ENCODE assay signal across 9 cellular contexts in genomic region chr4:38523524-38524448, GRCh38.
A peak's percentile ranks its signal among the peaks of the same experiment; 100 is the strongest.
DNase-seq lines count a peak whose midpoint lies in the region; ATAC-seq, FAIRE-seq and TF ChIP-seq lines count a peak whose summit lies in the region.
"Had no signal": no experiment of that assay in that cellular context is flagged by ENCODE, and none has a peak within 500 bp of the region (broad histone marks: within the 10 kb centered on the region; RNA-seq: fewer than 3 reads in every experiment).

No MANE protein-coding gene starts in this region.

- peak overlapping the region in 13 of 21 experiments; percentile 4 to 72 (median 50) for H3K27ac ChIP-seq in skin epidermis
- no peak overlapping the region for H3K27ac ChIP-seq in neural progenitor cell
- no peak overlapping the region for H3K27ac ChIP-seq in neuronal stem cell (replicated peaks; ENCODE audit: low read length)

- H3K27me3 Mint-ChIP-seq in activated T-helper 2 cell treated with anti-CD3 and anti-CD28 coated beads, Interferon-gamma antibody, Interleukin-2, Interleukin-4, amounts not matched to agents 10 μg/mL and 5 μg/mL and 100 μg/mL, durations not matched to agents 14 hours and 24 hours and 36 hours (ENCODE audit: low read depth): peaks cover 25% of the 10 kb centered on the region
- peaks cover 5% of the 10 kb centered on the region for H3K27me3 Mint-ChIP-seq in neural progenitor cell (ENCODE audit: insufficient read depth, low read depth)

- H3K9ac ChIP-seq in neural progenitor cell (no peak overlapping the region), neuronal stem cell (ENCODE audit: low read depth, low read length, poor library complexity) (no peak overlapping the region)

- no peak overlapping the region for H2AK5ac ChIP-seq in neuronal stem cell (ENCODE audit: low read depth, low read length)

- no peak overlapping the region for H2BK5ac ChIP-seq in neuronal stem cell (ENCODE audit: low read length)

- H4K8ac ChIP-seq in neuronal stem cell (ENCODE audit: low read depth, low read length): no peak overlapping the region

- no peak overlapping the region for H4K91ac ChIP-seq in neuronal stem cell (ENCODE audit: low read depth, low read length, poor library complexity)

- H3K79me1 ChIP-seq in neuronal stem cell (ENCODE audit: low read depth, low read length): no peaks in the 10 kb centered on the region

- no peak for DNase-seq in GM12891 (ENCODE audit: insufficient read length, low spot score)
- peak; percentile 4 for DNase-seq in M059J (ENCODE audit: low read depth)
- peak; percentile 54 for DNase-seq in activated T-helper 2 cell treated with anti-CD3 and anti-CD28 coated beads, Interferon-gamma antibody, Interleukin-2, Interleukin-4, amounts not matched to agents 10 μg/mL and 5 μg/mL and 100 μg/mL, durations not matched to agents 14 hours and 24 hours and 36 hours (ENCODE audit: low spot score)
- no peak for DNase-seq in UCSD-AML1 (lab: John Stamatoyannopoulos, UW; ENCODE audit: unreplicated experiment)
- DNase-seq in neural progenitor cell (ENCODE audit: low spot score): no peak
- no peak for DNase-seq in neuronal stem cell (ENCODE audit: low spot score)

- peak; percentile 98 for ATAC-seq in GM21717 (IDR thresholded peaks at IDR 0.05; ENCODE audit: unreplicated experiment)
- ATAC-seq: HCT116 had no signal

- H2BK12ac ChIP-seq in neuronal stem cell (ENCODE audit: low read length): no peak overlapping the region

- peak overlapping the region; percentile 57 for H3K27ac Mint-ChIP-seq in activated T-helper 2 cell treated with anti-CD3 and anti-CD28 coated beads, Interferon-gamma antibody, Interleukin-2, Interleukin-4, amounts not matched to agents 10 μg/mL and 5 μg/mL and 100 μg/mL, durations not matched to agents 14 hours and 24 hours and 36 hours
- H3K27ac Mint-ChIP-seq in neural progenitor cell: no peak overlapping the region

- no CpG with 5 or more reads among the region's 16 CpGs for WGBS in neuronal stem cell (ENCODE audit: extremely low coverage in 2 of 2, insufficient read length in 2 of 2, insufficient replicate concordance in 1 of 2), 2 donors

- peak; percentile 13 for FAIRE-seq in GM12891 (lab: Jason Lieb, UNC)

- no peaks in the 10 kb centered on the region for H4K20me1 ChIP-seq in neural progenitor cell (ENCODE audit: low read depth)

- no peak overlapping the region for H2BK15ac ChIP-seq in neuronal stem cell (ENCODE audit: low read length)

- no peak overlapping the region for H2AFZ ChIP-seq in neural progenitor cell (replicated peaks)
- H2AFZ ChIP-seq in neuronal stem cell (ENCODE audit: low read length): no peak overlapping the region

- H3K9me3 ChIP-seq in neural progenitor cell (ENCODE audit: low read depth): no peaks in the 10 kb centered on the region
- peaks cover 0 to 7% of the 10 kb centered on the region in 2 donors for H3K9me3 ChIP-seq in neuronal stem cell (replicated peaks in 1 of 2; ENCODE audit: control insufficient read depth in 2 of 2, insufficient read depth in 1 of 2, low read depth in 1 of 2, low read length in 2 of 2)

- no peak overlapping the region for H3K4ac ChIP-seq in neuronal stem cell (ENCODE audit: low read length)

- H3K4me2 ChIP-seq in neural progenitor cell (no peak overlapping the region), neuronal stem cell (ENCODE audit: insufficient read depth, low read length, poor library complexity, severe bottlenecking) (no peak overlapping the region)

- H3K36me3 Mint-ChIP-seq in activated T-helper 2 cell treated with anti-CD3 and anti-CD28 coated beads, Interferon-gamma antibody, Interleukin-2, Interleukin-4, amounts not matched to agents 10 μg/mL and 5 μg/mL and 100 μg/mL, durations not matched to agents 14 hours and 24 hours and 36 hours (ENCODE audit: low read depth): no peaks in the 10 kb centered on the region
- H3K36me3 Mint-ChIP-seq in neural progenitor cell: no peaks in the 10 kb centered on the region

- H2BK120ac ChIP-seq in neuronal stem cell (ENCODE audit: low read depth, low read length): no peak overlapping the region

- H3K79me2 ChIP-seq in neural progenitor cell (ENCODE audit: low read depth): no peaks in the 10 kb centered on the region

- no peak overlapping the region for H3K23ac ChIP-seq in neuronal stem cell (ENCODE audit: low read depth, low read length, poor library complexity)

- TF ChIP-seq CTCF in neural progenitor cell (IDR thresholded peaks at IDR 0.05): no peak

- H3K18ac ChIP-seq in neuronal stem cell (ENCODE audit: low read length): no peak overlapping the region

- no peak overlapping the region for H3K14ac ChIP-seq in neuronal stem cell (ENCODE audit: low read length)

- intact Hi-C loops in activated T-helper 2 cell treated with anti-CD3 and anti-CD28 coated beads, Interferon-gamma antibody, Interleukin-2, Interleukin-4, amounts not matched to agents 10 μg/mL and 5 μg/mL and 100 μg/mL, durations not matched to agents 14 hours and 24 hours and 36 hours (cut with micrococcal nuclease): loop anchor here (1.0 to 10.0 kb wide), 8 partner anchors 39 to 459 kb away; no protein-coding TSS in a partner anchor

- TF ChIP-seq POLR2A in GM12891 (IDR thresholded peaks at IDR 0.05; ENCODE audit: low read depth, low read length): no peak

- H3K4me1 Mint-ChIP-seq in activated T-helper 2 cell treated with anti-CD3 and anti-CD28 coated beads, Interferon-gamma antibody, Interleukin-2, Interleukin-4, amounts not matched to agents 10 μg/mL and 5 μg/mL and 100 μg/mL, durations not matched to agents 14 hours and 24 hours and 36 hours (ENCODE audit: low read depth): peaks cover 11% of the 10 kb centered on the region
- H3K4me1 Mint-ChIP-seq in neural progenitor cell: peaks cover 2% of the 10 kb centered on the region

- no peaks in the 10 kb centered on the region for H3F3A ChIP-seq in neural progenitor cell (ENCODE audit: low read depth)

- H3K4me3 Mint-ChIP-seq in activated T-helper 2 cell treated with anti-CD3 and anti-CD28 coated beads, Interferon-gamma antibody, Interleukin-2, Interleukin-4, amounts not matched to agents 10 μg/mL and 5 μg/mL and 100 μg/mL, durations not matched to agents 14 hours and 24 hours and 36 hours (ENCODE audit: low read depth): no peak overlapping the region
- H3K4me3 Mint-ChIP-seq in neural progenitor cell: no peak overlapping the region

- H3K4me3 ChIP-seq in skin epidermis (peak overlapping the region in 1 of 7 experiments; percentile 3), neural progenitor cell (no peak overlapping the region), neuronal stem cell (ENCODE audit: low read length in 2 of 2) (no peak overlapping the region)

- H3K36me3 ChIP-seq in neural progenitor cell: no peaks in the 10 kb centered on the region
- H3K36me3 ChIP-seq in neuronal stem cell (replicated peaks in 1 of 2; ENCODE audit: control insufficient read depth in 2 of 2, insufficient read depth in 2 of 2, low read length in 2 of 2): no peaks in the 10 kb centered on the region

- H3K4me1 ChIP-seq in neural progenitor cell (no peaks in the 10 kb centered on the region), neuronal stem cell (ENCODE audit: control insufficient read depth in 2 of 2, insufficient read depth in 1 of 2, low read depth in 1 of 2, low read length in 2 of 2) (no peaks in the 10 kb centered on the region)

- H3K9me3 Mint-ChIP-seq in activated T-helper 2 cell treated with anti-CD3 and anti-CD28 coated beads, Interferon-gamma antibody, Interleukin-2, Interleukin-4, amounts not matched to agents 10 μg/mL and 5 μg/mL and 100 μg/mL, durations not matched to agents 14 hours and 24 hours and 36 hours: no peaks in the 10 kb centered on the region
- peaks cover 8% of the 10 kb centered on the region for H3K9me3 Mint-ChIP-seq in neural progenitor cell

- H3K27me3 ChIP-seq in neural progenitor cell: no peaks in the 10 kb centered on the region
- no peaks in the 10 kb centered on the region for H3K27me3 ChIP-seq in neuronal stem cell (ENCODE audit: control insufficient read depth in 3 of 3, insufficient read depth in 3 of 3, low read depth in 1 of 3, low read length in 3 of 3)

TF ChIP-seq in GM12891, 5 proteins besides CTCF, POLR2A, EP300 and RAD21:
- TF ChIP-seq POU2F2 (IDR thresholded peaks at IDR 0.05; ENCODE audit: low read depth, low read length) (no peak), SPI1 (IDR thresholded peaks at IDR 0.05; ENCODE audit: low read depth, low read length) (peak; percentile 19; the same call in 1 of the 2 replicates)

Comparison
In these comparisons a context has a peak if more than half of its experiments do, and no peak if none do; other contexts are left out.
1. DNase-seq: peak in M059J (single experiment) and activated T-helper 2 cell treated with anti-CD3 and anti-CD28 coated beads, Interferon-gamma antibody, Interleukin-2, Interleukin-4, amounts not matched to agents 10 μg/mL and 5 μg/mL and 100 μg/mL, durations not matched to agents 14 hours and 24 hours and 36 hours (single experiment); none in GM12891 (single experiment), UCSD-AML1 (single experiment), neural progenitor cell (single experiment) and neuronal stem cell (single experiment).
2. H3K27ac ChIP-seq: peak in skin epidermis (13 of 21); none in neural progenitor cell (single experiment) and neuronal stem cell (single experiment).